Comparison of ENCODE assay signal across 1 cellular context in the genomic region with DNA sequence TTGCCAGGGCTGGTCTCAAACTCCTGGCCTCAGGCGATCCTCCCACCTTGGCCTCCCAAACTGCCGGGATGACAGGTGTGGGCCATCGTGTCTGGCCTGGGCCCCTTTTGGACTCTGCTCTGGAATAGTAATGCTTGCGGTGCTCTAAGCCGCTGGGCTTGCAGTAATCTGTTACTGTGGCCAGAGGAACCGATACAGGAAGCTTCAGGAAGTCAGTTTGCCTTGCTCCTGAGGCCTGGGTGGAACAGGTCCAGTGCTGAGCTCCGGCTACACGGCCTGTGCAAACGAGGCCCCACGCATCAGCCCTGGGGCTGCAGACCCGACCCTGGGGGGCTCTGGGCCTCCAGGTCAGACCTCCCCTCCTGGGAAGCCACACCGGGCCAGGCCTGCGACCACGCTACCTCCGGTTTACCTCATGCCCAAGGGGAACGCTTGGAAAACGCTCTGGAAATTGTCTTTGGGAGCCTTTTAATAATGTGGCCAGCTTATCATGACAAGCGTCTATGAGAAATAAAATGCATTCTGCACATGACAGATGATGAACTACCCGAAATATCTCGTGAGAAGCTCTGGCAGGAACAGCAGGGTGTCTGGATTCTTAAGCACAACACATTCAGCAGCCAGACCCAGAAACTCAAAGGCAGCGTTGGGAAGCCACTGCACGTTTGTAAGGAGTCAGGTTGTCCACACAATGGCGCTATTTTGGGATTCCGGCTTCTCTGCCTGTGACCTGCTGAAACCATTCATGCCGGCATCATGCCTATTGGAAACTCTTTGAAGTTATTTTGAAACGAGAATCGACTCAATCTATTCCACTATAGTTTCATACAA.
TF ChIP-seq lines count a peak whose summit lies in the region.

No MANE protein-coding gene starts in this region.

TF ChIP-seq in HepG2, 621 proteins besides CTCF, POLR2A, EP300 and RAD21 (continued from another document and continues in another):
- TF ChIP-seq JUND (CRISPR knock-in tag; IDR thresholded peaks at IDR 0.05) (no peak), ZNF10 (CRISPR knock-in tag; IDR thresholded peaks at IDR 0.05; ENCODE audit: borderline replicate concordance, low read depth) (no peak), NR1H2 (CRISPR knock-in tag; IDR thresholded peaks at IDR 0.05; ENCODE audit: borderline replicate concordance, low read depth) (no peak), SOX5 (CRISPR knock-in tag; IDR thresholded peaks at IDR 0.05; ENCODE audit: borderline replicate concordance) (no peak), ZC3H13 (CRISPR knock-in tag; IDR thresholded peaks at IDR 0.05) (peak; percentile 82), ATM (IDR thresholded peaks at IDR 0.05; ENCODE audit: borderline replicate concordance) (no peak), ZNF263 (CRISPR knock-in tag; IDR thresholded peaks at IDR 0.05) (no peak), SRSF1 (optimal IDR thresholded peaks at IDR 0.05; ENCODE audit: low read depth, low read length) (no peak), ZNF576 (CRISPR knock-in tag; IDR thresholded peaks at IDR 0.05) (no peak), ZNF562 (CRISPR knock-in tag; IDR thresholded peaks at IDR 0.05; ENCODE audit: borderline replicate concordance) (no peak), ADNP (CRISPR knock-in tag; IDR thresholded peaks at IDR 0.05) (no peak), JDP2 (CRISPR knock-in tag; IDR thresholded peaks at IDR 0.05; ENCODE audit: borderline replicate concordance) (no peak), REST (IDR thresholded peaks at IDR 0.05; ENCODE audit: borderline replicate concordance in 1 of 2, low read depth in 1 of 2, low read length in 2 of 2) (no peak), RELA (CRISPR knock-in tag; IDR thresholded peaks at IDR 0.05) (no peak), ZIK1 (CRISPR knock-in tag; IDR thresholded peaks at IDR 0.05; ENCODE audit: borderline replicate concordance, low read depth) (no peak), KAT8 (CRISPR knock-in tag; IDR thresholded peaks at IDR 0.05) (no peak), ZNF775 (CRISPR knock-in tag; IDR thresholded peaks at IDR 0.05; ENCODE audit: borderline replicate concordance) (no peak), KLF6 (CRISPR knock-in tag; IDR thresholded peaks at IDR 0.05) (no peak), ZNF83 (CRISPR knock-in tag; IDR thresholded peaks at IDR 0.05; ENCODE audit: borderline replicate concordance) (no peak), NR2F1 (CRISPR knock-in tag; IDR thresholded peaks at IDR 0.05) (no peak), NFIC (IDR thresholded peaks at IDR 0.05; ENCODE audit: low read length) (no peak), ZNF674 (CRISPR knock-in tag; IDR thresholded peaks at IDR 0.05; ENCODE audit: low read depth) (no peak), NFYB (CRISPR knock-in tag; IDR thresholded peaks at IDR 0.05) (no peak), ZBTB38 (CRISPR knock-in tag; IDR thresholded peaks at IDR 0.05) (no peak), REL (CRISPR knock-in tag; conservative IDR thresholded peaks at IDR 0.05) (no peak), ZFP36L2 (CRISPR knock-in tag; IDR thresholded peaks at IDR 0.05) (no peak), HNRNPK (IDR thresholded peaks at IDR 0.05; ENCODE audit: low read depth, low read length, poor library complexity, severe bottlenecking) (no peak), PHF5A (CRISPR knock-in tag; IDR thresholded peaks at IDR 0.05; ENCODE audit: low read depth, unreplicated experiment) (peak; percentile 26), ZFY (CRISPR knock-in tag; IDR thresholded peaks at IDR 0.05) (peak; percentile 47; the same call in 1 of the 2 replicates), TP53 (CRISPR knock-in tag; conservative IDR thresholded peaks at IDR 0.05) (0 out of 2 replicates have a peak, but pooled peaks have one; percentile 16), RORA (CRISPR knock-in tag; IDR thresholded peaks at IDR 0.05) (no peak), NFKB2 (CRISPR knock-in tag; IDR thresholded peaks at IDR 0.05; ENCODE audit: borderline replicate concordance) (peak; percentile 71; the same call in 1 of the 2 replicates), ZNF296 (CRISPR knock-in tag; conservative IDR thresholded peaks at IDR 0.05) (no peak)
- TF ChIP-seq, protein P1, sequence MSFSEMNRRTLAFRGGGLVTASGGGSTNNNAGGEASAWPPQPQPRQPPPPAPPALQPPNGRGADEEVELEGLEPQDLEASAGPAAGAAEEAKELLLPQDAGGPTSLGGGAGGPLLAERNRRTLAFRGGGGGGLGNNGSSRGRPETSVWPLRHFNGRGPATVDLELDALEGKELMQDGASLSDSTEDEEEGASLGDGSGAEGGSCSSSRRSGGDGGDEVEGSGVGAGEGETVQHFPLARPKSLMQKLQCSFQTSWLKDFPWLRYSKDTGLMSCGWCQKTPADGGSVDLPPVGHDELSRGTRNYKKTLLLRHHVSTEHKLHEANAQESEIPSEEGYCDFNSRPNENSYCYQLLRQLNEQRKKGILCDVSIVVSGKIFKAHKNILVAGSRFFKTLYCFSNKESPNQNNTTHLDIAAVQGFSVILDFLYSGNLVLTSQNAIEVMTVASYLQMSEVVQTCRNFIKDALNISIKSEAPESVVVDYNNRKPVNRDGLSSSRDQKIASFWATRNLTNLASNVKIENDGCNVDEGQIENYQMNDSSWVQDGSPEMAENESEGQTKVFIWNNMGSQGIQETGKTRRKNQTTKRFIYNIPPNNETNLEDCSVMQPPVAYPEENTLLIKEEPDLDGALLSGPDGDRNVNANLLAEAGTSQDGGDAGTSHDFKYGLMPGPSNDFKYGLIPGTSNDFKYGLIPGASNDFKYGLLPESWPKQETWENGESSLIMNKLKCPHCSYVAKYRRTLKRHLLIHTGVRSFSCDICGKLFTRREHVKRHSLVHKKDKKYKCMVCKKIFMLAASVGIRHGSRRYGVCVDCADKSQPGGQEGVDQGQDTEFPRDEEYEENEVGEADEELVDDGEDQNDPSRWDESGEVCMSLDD (CRISPR knock-in tag; IDR thresholded peaks at IDR 0.05; ENCODE audit: borderline replicate concordance) = no peak
- TF ChIP-seq, protein P2, sequence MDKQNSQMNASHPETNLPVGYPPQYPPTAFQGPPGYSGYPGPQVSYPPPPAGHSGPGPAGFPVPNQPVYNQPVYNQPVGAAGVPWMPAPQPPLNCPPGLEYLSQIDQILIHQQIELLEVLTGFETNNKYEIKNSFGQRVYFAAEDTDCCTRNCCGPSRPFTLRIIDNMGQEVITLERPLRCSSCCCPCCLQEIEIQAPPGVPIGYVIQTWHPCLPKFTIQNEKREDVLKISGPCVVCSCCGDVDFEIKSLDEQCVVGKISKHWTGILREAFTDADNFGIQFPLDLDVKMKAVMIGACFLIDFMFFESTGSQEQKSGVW (CRISPR knock-in tag; IDR thresholded peaks at IDR 0.05; ENCODE audit: borderline replicate concordance) = no peak
- TF ChIP-seq, protein P3, sequence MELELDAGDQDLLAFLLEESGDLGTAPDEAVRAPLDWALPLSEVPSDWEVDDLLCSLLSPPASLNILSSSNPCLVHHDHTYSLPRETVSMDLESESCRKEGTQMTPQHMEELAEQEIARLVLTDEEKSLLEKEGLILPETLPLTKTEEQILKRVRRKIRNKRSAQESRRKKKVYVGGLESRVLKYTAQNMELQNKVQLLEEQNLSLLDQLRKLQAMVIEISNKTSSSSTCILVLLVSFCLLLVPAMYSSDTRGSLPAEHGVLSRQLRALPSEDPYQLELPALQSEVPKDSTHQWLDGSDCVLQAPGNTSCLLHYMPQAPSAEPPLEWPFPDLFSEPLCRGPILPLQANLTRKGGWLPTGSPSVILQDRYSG (CRISPR knock-in tag; IDR thresholded peaks at IDR 0.05) = no peak
- TF ChIP-seq, protein P4, sequence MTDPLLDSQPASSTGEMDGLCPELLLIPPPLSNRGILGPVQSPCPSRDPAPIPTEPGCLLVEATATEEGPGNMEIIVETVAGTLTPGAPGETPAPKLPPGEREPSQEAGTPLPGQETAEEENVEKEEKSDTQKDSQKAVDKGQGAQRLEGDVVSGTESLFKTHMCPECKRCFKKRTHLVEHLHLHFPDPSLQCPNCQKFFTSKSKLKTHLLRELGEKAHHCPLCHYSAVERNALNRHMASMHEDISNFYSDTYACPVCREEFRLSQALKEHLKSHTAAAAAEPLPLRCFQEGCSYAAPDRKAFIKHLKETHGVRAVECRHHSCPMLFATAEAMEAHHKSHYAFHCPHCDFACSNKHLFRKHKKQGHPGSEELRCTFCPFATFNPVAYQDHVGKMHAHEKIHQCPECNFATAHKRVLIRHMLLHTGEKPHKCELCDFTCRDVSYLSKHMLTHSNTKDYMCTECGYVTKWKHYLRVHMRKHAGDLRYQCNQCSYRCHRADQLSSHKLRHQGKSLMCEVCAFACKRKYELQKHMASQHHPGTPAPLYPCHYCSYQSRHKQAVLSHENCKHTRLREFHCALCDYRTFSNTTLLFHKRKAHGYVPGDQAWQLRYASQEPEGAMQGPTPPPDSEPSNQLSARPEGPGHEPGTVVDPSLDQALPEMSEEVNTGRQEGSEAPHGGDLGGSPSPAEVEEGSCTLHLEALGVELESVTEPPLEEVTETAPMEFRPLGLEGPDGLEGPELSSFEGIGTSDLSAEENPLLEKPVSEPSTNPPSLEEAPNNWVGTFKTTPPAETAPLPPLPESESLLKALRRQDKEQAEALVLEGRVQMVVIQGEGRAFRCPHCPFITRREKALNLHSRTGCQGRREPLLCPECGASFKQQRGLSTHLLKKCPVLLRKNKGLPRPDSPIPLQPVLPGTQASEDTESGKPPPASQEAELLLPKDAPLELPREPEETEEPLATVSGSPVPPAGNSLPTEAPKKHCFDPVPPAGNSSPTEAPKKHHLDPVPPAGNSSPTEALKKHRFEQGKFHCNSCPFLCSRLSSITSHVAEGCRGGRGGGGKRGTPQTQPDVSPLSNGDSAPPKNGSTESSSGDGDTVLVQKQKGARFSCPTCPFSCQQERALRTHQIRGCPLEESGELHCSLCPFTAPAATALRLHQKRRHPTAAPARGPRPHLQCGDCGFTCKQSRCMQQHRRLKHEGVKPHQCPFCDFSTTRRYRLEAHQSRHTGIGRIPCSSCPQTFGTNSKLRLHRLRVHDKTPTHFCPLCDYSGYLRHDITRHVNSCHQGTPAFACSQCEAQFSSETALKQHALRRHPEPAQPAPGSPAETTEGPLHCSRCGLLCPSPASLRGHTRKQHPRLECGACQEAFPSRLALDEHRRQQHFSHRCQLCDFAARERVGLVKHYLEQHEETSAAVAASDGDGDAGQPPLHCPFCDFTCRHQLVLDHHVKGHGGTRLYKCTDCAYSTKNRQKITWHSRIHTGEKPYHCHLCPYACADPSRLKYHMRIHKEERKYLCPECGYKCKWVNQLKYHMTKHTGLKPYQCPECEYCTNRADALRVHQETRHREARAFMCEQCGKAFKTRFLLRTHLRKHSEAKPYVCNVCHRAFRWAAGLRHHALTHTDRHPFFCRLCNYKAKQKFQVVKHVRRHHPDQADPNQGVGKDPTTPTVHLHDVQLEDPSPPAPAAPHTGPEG (CRISPR knock-in tag; IDR thresholded peaks at IDR 0.05) = 0 out of 2 replicates have a peak, but pooled peaks have one; percentile 20
- TF ChIP-seq, protein P5, sequence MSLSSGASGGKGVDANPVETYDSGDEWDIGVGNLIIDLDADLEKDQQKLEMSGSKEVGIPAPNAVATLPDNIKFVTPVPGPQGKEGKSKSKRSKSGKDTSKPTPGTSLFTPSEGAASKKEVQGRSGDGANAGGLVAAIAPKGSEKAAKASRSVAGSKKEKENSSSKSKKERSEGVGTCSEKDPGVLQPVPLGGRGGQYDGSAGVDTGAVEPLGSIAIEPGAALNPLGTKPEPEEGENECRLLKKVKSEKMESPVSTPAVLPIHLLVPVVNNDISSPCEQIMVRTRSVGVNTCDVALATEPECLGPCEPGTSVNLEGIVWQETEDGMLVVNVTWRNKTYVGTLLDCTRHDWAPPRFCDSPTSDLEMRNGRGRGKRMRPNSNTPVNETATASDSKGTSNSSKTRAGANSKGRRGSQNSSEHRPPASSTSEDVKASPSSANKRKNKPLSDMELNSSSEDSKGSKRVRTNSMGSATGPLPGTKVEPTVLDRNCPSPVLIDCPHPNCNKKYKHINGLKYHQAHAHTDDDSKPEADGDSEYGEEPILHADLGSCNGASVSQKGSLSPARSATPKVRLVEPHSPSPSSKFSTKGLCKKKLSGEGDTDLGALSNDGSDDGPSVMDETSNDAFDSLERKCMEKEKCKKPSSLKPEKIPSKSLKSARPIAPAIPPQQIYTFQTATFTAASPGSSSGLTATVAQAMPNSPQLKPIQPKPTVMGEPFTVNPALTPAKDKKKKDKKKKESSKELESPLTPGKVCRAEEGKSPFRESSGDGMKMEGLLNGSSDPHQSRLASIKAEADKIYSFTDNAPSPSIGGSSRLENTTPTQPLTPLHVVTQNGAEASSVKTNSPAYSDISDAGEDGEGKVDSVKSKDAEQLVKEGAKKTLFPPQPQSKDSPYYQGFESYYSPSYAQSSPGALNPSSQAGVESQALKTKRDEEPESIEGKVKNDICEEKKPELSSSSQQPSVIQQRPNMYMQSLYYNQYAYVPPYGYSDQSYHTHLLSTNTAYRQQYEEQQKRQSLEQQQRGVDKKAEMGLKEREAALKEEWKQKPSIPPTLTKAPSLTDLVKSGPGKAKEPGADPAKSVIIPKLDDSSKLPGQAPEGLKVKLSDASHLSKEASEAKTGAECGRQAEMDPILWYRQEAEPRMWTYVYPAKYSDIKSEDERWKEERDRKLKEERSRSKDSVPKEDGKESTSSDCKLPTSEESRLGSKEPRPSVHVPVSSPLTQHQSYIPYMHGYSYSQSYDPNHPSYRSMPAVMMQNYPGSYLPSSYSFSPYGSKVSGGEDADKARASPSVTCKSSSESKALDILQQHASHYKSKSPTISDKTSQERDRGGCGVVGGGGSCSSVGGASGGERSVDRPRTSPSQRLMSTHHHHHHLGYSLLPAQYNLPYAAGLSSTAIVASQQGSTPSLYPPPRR (CRISPR knock-in tag; IDR thresholded peaks at IDR 0.05; ENCODE audit: borderline replicate concordance) = peak; percentile 51; the same call in 1 of the 2 replicates
